8 cellular contexts compared by ENCODE assay signal in genomic region chr11:10878408-10879214, GRCh38. TPM values are rescaled to one million over a fixed set of nuclear protein-coding genes. Genes with fewer than 3 reads are reported as not detected.
DNase-seq lines count a peak whose midpoint lies in the region; ATAC-seq and TF ChIP-seq lines count a peak whose summit lies in the region.

No MANE protein-coding gene starts in this region.

- H3K4me1 Mint-ChIP-seq in activated T-helper 17 cell treated with anti-CD3 and anti-CD28 coated beads, Interleukin-2, amount 50 U/mL, for 72 hours = peaks cover 16% of the 10 kb centered on the region

- CTCF ChIA-PET in AG04449 (lab: Yijun Ruan, JAX) = interaction anchor here (0.6 to 10.2 kb wide), 34 partner anchors 8 to 1404 kb away, joined by 3 to 145 read pairs (median 5); partner anchors contain the start of gene EIF4G2

- H3K36me3 ChIP-seq in hepatocyte (replicated peaks; ENCODE audit: insufficient read depth, low read depth) = no peaks in the 10 kb centered on the region

- peak overlapping the region; percentile 13 for H3K27ac Mint-ChIP-seq in activated T-helper 17 cell treated with anti-CD3 and anti-CD28 coated beads, Interleukin-2, amount 50 U/mL, for 72 hours

- in situ Hi-C loops in G401 (cut with HindIII; ENCODE audit: low sequenced_read_pairs) = no loop called here

- no peaks in the 10 kb centered on the region for H3K9me3 ChIP-seq in hepatocyte (ENCODE audit: low read depth)

- H3K4me3 Mint-ChIP-seq in activated T-helper 17 cell treated with anti-CD3 and anti-CD28 coated beads, Interleukin-2, amount 50 U/mL, for 72 hours = no peak overlapping the region

- 93% methylated on average over 7 of the region's 7 CpGs for WGBS in hepatocyte (ENCODE audit: low lambda C conversion rate, missing lambda C conversion rate)

- no peaks in the 10 kb centered on the region for H3K36me3 Mint-ChIP-seq in activated T-helper 17 cell treated with anti-CD3 and anti-CD28 coated beads, Interleukin-2, amount 50 U/mL, for 72 hours (ENCODE audit: low read depth)

- no peaks in the 10 kb centered on the region for H3K9me3 Mint-ChIP-seq in activated T-helper 17 cell treated with anti-CD3 and anti-CD28 coated beads, Interleukin-2, amount 50 U/mL, for 72 hours

- TF ChIP-seq CTCF in AG04449 (IDR thresholded peaks at IDR 0.05; ENCODE audit: insufficient read depth, low read length, missing control alignments) = peak; percentile 61
- peak; percentile 54 for TF ChIP-seq CTCF in hepatocyte (IDR thresholded peaks at IDR 0.05; ENCODE audit: poor library complexity)

- POLR2A ChIA-PET in AG04449 (lab: Yijun Ruan, JAX) = interaction anchor here (1.2 kb wide), 1 partner anchor 70 kb away, joined by 8 read pairs; the partner anchor contains the start of gene EIF4G2

- H4K20me1 ChIP-seq in hepatocyte (ENCODE audit: insufficient read depth, poor library complexity, severe bottlenecking) = no peaks in the 10 kb centered on the region

- H2AFZ ChIP-seq in hepatocyte = peak overlapping the region; percentile 35

- no peaks in the 10 kb centered on the region for H3K4me1 ChIP-seq in hepatocyte (ENCODE audit: insufficient read depth)

- H3K4me3 ChIP-seq in AG04449 (ENCODE audit: low read depth, low read length) = no peak overlapping the region
- H3K4me3 ChIP-seq in hepatocyte = no peak overlapping the region

- H3K27me3 Mint-ChIP-seq in activated T-helper 17 cell treated with anti-CD3 and anti-CD28 coated beads, Interleukin-2, amount 50 U/mL, for 72 hours = no peaks in the 10 kb centered on the region

- H3K9me2 ChIP-seq in hepatocyte (replicated peaks; ENCODE audit: insufficient read depth) = no peaks in the 10 kb centered on the region

- no peak overlapping the region for H3K4me2 ChIP-seq in hepatocyte

- H3K27ac ChIP-seq in hepatocyte = no peak overlapping the region

- DNase-seq in AG04449 (ENCODE audit: low read depth, low spot score) = no peak
- DNase-seq in G401 (ENCODE audit: low spot score) = peak; percentile 31
- peak; percentile 70 for DNase-seq in NCI-H2029 (lab: John Stamatoyannopoulos, UW)
- peak; percentile 76 for DNase-seq in hepatocyte (ENCODE audit: low spot score)
- peak; percentile 62 for DNase-seq in stromal cell of bone marrow (ENCODE audit: low read depth)
- DNase-seq in stimulated activated CD4-positive, alpha-beta T cell treated with anti-CD3 and anti-CD28 coated beads, Interleukin-2, amount 100 ng/mL, for 48 hours = no peak

- H3K79me2 ChIP-seq in hepatocyte = no peaks in the 10 kb centered on the region

- H3K27me3 ChIP-seq in hepatocyte = no peaks in the 10 kb centered on the region

- peak; percentile 75 for ATAC-seq in activated T-helper 17 cell treated with anti-CD3 and anti-CD28 coated beads, Interleukin-2, amount 50 U/mL, for 72 hours (replicated peaks)
- no peak for ATAC-seq in GM21529 (IDR thresholded peaks at IDR 0.05; ENCODE audit: unreplicated experiment)

RNA-seq across cellular contexts. Expression of gene ZBED5, which starts 20.8 kb away (rescaled TPM):
- total RNA-seq in G401 (2014; rRNA removed; shearing (Covaris generic)) = 16.9 and 24.9 TPM in 2 replicates
- total RNA-seq in activated T-helper 17 cell treated with anti-CD3 and anti-CD28 coated beads, Interleukin-2, amount 50 U/mL, for 72 hours = 10 to 100 TPM; 28.8 to 33.0 TPM
- 39.5 and 46.2 TPM in 2 replicates for total RNA-seq in hepatocyte
- polyA plus RNA-seq in hepatocyte = 29.3 and 30.5 TPM in 2 replicates

Comparison
In these comparisons a context has a peak if more than half of its experiments do, and no peak if none do; other contexts are left out.
1. DNase-seq: peak in G401 (single experiment), NCI-H2029 (single experiment), hepatocyte (single experiment) and stromal cell of bone marrow (single experiment); none in AG04449 (single experiment) and stimulated activated CD4-positive, alpha-beta T cell treated with anti-CD3 and anti-CD28 coated beads, Interleukin-2, amount 100 ng/mL, for 48 hours (0 of 2).